ENCODE assay signal across 11 cellular contexts in genomic region chr11:118175031-118175531, GRCh38. TPM values are rescaled to one million over a fixed set of nuclear protein-coding genes. Genes with fewer than 3 reads are reported as not detected.
DNase-seq lines count a peak whose midpoint lies in the region; ATAC-seq lines count a peak whose summit lies in the region.
"Had no signal": no experiment of that assay in that cellular context is flagged by ENCODE, and none has a peak within 500 bp of the region (broad histone marks: within the 10 kb centered on the region; RNA-seq: fewer than 3 reads in every experiment).

No MANE protein-coding gene starts in this region.

- H3K4me1 ChIP-seq in HUES64 (ENCODE audit: insufficient read depth, low read length) (peaks cover 30% of the 10 kb centered on the region), iPS-18a (ENCODE audit: control insufficient read depth, low read depth, low read length) (peaks cover 21% of the 10 kb centered on the region)
- H3K4me1 ChIP-seq in naive thymus-derived CD4-positive, alpha-beta T cell (ENCODE audit: control insufficient read depth in 2 of 2, insufficient read depth in 2 of 2, low read length in 2 of 2), result peaks cover 0 to 5% of the 10 kb centered on the region in 2 donors

- H3K36me3 ChIP-seq in HUES64 (ENCODE audit: insufficient read depth, low read length), result no peaks in the 10 kb centered on the region
- H3K36me3 ChIP-seq in iPS-18a (ENCODE audit: control insufficient read depth, low read depth, low read length), result no peaks in the 10 kb centered on the region
- H3K36me3 ChIP-seq in naive thymus-derived CD4-positive, alpha-beta T cell (ENCODE audit: control insufficient read depth in 2 of 3, insufficient read depth in 3 of 3, low read length in 3 of 3), result no peaks in the 10 kb centered on the region

- H3K27ac Mint-ChIP-seq in naive thymus-derived CD4-positive, alpha-beta T cell, result no peak overlapping the region

- peaks cover 0 to 11% (median 5%) of the 10 kb centered on the region in 7 donors for H3K4me1 Mint-ChIP-seq in naive thymus-derived CD4-positive, alpha-beta T cell

- peaks cover 6 to 32% (median 6%) of the 10 kb centered on the region in 5 donors for H3K27me3 Mint-ChIP-seq in naive thymus-derived CD4-positive, alpha-beta T cell

- H3K9me3 Mint-ChIP-seq in naive thymus-derived CD4-positive, alpha-beta T cell, result no peaks in the 10 kb centered on the region

- H3K9ac ChIP-seq in HUES64 (ENCODE audit: low read depth, low read length), result no peak overlapping the region
- no peak overlapping the region for H3K9ac ChIP-seq in iPS-18a (ENCODE audit: low read length)

- DNase-seq in renal cortical epithelial cell (ENCODE audit: low read depth), result peak; percentile 92
- DNase-seq in naive thymus-derived CD4-positive, alpha-beta T cell, result no peak
- no peak for DNase-seq in stimulated activated CD4-positive, alpha-beta T cell treated with anti-CD3 and anti-CD28 coated beads, Interleukin-1b, Interleukin-23, amount 100 ng/mL, for 48 hours
- no peak for DNase-seq in RPMI8226
- DNase-seq: GF-D8, SHP77 had no signal

- H3K27me3 ChIP-seq in HUES64 (ENCODE audit: insufficient read depth, low read length) (peaks cover 62% of the 10 kb centered on the region), iPS-18a (ENCODE audit: control insufficient read depth, insufficient read depth, low read length) (peaks cover 61% of the 10 kb centered on the region)
- no peaks in the 10 kb centered on the region for H3K27me3 ChIP-seq in naive thymus-derived CD4-positive, alpha-beta T cell (ENCODE audit: control insufficient read depth in 2 of 2, insufficient read depth in 2 of 2, low read length in 2 of 2)

- H3K36me3 Mint-ChIP-seq in naive thymus-derived CD4-positive, alpha-beta T cell, result peaks cover 0 to 3% (median 0%) of the 10 kb centered on the region in 5 donors

- H3K27ac ChIP-seq in HUES64 (ENCODE audit: low read depth, low read length) (no peak overlapping the region), angular gyrus (ENCODE audit: low read depth, low read length) (peak overlapping the region; percentile 7), iPS-18a (ENCODE audit: low read length) (no peak overlapping the region)
- H3K27ac ChIP-seq in naive thymus-derived CD4-positive, alpha-beta T cell (ENCODE audit: low read depth, low read length), result no peak overlapping the region

- H3K9me3 ChIP-seq in HUES64 (ENCODE audit: insufficient read depth, low read depth, low read length) (no peaks in the 10 kb centered on the region), iPS-18a (ENCODE audit: control insufficient read depth, low read depth, low read length) (no peaks in the 10 kb centered on the region)
- H3K9me3 ChIP-seq in naive thymus-derived CD4-positive, alpha-beta T cell (ENCODE audit: control insufficient read depth in 2 of 3, low read length in 3 of 3), result no peaks in the 10 kb centered on the region

- WGBS in HUES64, result 30% methylated on average over 7 of the region's 7 CpGs

- POLR2A ChIA-PET in naive thymus-derived CD4-positive, alpha-beta T cell (lab: Charles Lee), result interaction anchor here (0.6 kb wide), 2 partner anchors 19 to 66 kb away, joined by 3 read pairs; no protein-coding TSS in a partner anchor

- intact Hi-C loops in naive thymus-derived CD4-positive, alpha-beta T cell (cut with micrococcal nuclease), result no loop called here

- ATAC-seq in GM19467 (IDR thresholded peaks at IDR 0.05; ENCODE audit: unreplicated experiment), result no peak
- ATAC-seq in naive thymus-derived CD4-positive, alpha-beta T cell, result no peak

- H3K4me3 ChIP-seq in HUES64 (ENCODE audit: low read length), result peak overlapping the region; percentile 78; the same call in 1 of the 2 replicates
- H3K4me3 ChIP-seq in iPS-18a (ENCODE audit: low read length), result peak overlapping the region; percentile 8
- H3K4me3 ChIP-seq in naive thymus-derived CD4-positive, alpha-beta T cell (ENCODE audit: low read length), result no peak overlapping the region

- CTCF ChIA-PET in naive thymus-derived CD4-positive, alpha-beta T cell (lab: Charles Lee), result no interaction called here

- no peak overlapping the region for H3K4me3 Mint-ChIP-seq in naive thymus-derived CD4-positive, alpha-beta T cell

RNA-seq across cellular contexts. Expression of gene SCN2B, which starts 1.4 kb away (rescaled TPM):
- 0.15 TPM for polyA plus RNA-seq in HUES64 (2013, experiment 1 of 2)
- polyA plus RNA-seq in HUES64 (2013, experiment 2 of 2), result 0.13 TPM
- 0.35 and 1.2 TPM in 2 replicates for total RNA-seq in renal cortical epithelial cell
- not detected for total RNA-seq in naive thymus-derived CD4-positive, alpha-beta T cell
- polyA plus RNA-seq in naive thymus-derived CD4-positive, alpha-beta T cell, result not detected
- total RNA-seq: glomerular endothelial cell had no signal

RNA-seq across cellular contexts. Expression of gene SCN4B, which starts 22.5 kb away (rescaled TPM):
- polyA plus RNA-seq in HUES64 (2013, experiment 1 of 2), result 1.8 TPM
- polyA plus RNA-seq in HUES64 (2013, experiment 2 of 2), result 2.0 TPM
- 0.15 and 0.35 TPM in 2 replicates for total RNA-seq in renal cortical epithelial cell
- total RNA-seq in naive thymus-derived CD4-positive, alpha-beta T cell, result under 1 TPM in 1 of 5 experiments, not detected in 4; 0.19 TPM
- not detected for polyA plus RNA-seq in naive thymus-derived CD4-positive, alpha-beta T cell

RNA-seq across cellular contexts. Expression of gene JAML, which starts 49.7 kb away (rescaled TPM):
- polyA plus RNA-seq in HUES64 (2013, experiment 1 of 2), result 0.55 TPM
- polyA plus RNA-seq in HUES64 (2013, experiment 2 of 2), result 0.82 TPM
- not detected in 2 replicates for total RNA-seq in renal cortical epithelial cell
- 100 to 1,000 TPM in 3 of 5 experiments, 10 to 100 TPM in 2; 64.3 to 120 (median 118) TPM for total RNA-seq in naive thymus-derived CD4-positive, alpha-beta T cell
- polyA plus RNA-seq in naive thymus-derived CD4-positive, alpha-beta T cell, result 100 to 1,000 TPM in 1 of 2 donors, 10 to 100 TPM in 1; 94.1 to 195 TPM
- total RNA-seq: glomerular endothelial cell had no signal

Comparison
In these comparisons a context has a peak if more than half of its experiments do, and no peak if none do; other contexts are left out.
1. RNA of gene JAML, which starts 49.7 kb away (total RNA-seq): 64.3 to 120 TPM in naive thymus-derived CD4-positive, alpha-beta T cell; not detected in renal cortical epithelial cell; every median in the first group is over 10 times any median in the second.